ENCODE assay signal across 1 cellular context in genomic region chr16:67179421-67180080, GRCh38.
A peak's percentile ranks its signal among the peaks of the same experiment; 100 is the strongest.
TF ChIP-seq lines count a peak whose summit lies in the region.

No MANE protein-coding gene starts in this region.

TF ChIP-seq in HepG2, 621 proteins besides CTCF, POLR2A, EP300 and RAD21 (continues in another document):
- TF ChIP-seq CAMTA2 (CRISPR knock-in tag; IDR thresholded peaks at IDR 0.05; ENCODE audit: borderline replicate concordance), result 0 out of 2 replicates have a peak, but pooled peaks have one; percentile 24
- no peak for TF ChIP-seq ZNF546 (CRISPR knock-in tag; conservative IDR thresholded peaks at IDR 0.05)
- TF ChIP-seq, protein P1, sequence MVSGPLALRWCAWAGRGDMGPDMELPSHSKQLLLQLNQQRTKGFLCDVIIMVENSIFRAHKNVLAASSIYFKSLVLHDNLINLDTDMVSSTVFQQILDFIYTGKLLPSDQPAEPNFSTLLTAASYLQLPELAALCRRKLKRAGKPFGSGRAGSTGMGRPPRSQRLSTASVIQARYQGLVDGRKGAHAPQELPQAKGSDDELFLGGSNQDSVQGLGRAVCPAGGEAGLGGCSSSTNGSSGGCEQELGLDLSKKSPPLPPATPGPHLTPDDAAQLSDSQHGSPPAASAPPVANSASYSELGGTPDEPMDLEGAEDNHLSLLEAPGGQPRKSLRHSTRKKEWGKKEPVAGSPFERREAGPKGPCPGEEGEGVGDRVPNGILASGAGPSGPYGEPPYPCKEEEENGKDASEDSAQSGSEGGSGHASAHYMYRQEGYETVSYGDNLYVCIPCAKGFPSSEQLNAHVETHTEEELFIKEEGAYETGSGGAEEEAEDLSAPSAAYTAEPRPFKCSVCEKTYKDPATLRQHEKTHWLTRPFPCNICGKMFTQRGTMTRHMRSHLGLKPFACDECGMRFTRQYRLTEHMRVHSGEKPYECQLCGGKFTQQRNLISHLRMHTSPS (CRISPR knock-in tag; IDR thresholded peaks at IDR 0.05; ENCODE audit: low read depth), result no peak
- no peak for TF ChIP-seq RXRB (CRISPR knock-in tag; IDR thresholded peaks at IDR 0.05; ENCODE audit: borderline replicate concordance)
- no peak for TF ChIP-seq FOXK1 (CRISPR knock-in tag; IDR thresholded peaks at IDR 0.05; ENCODE audit: borderline replicate concordance, low read depth)
- TF ChIP-seq ZNF687 (CRISPR knock-in tag; IDR thresholded peaks at IDR 0.05), result peak; percentile 50
- TF ChIP-seq ZSCAN21 (CRISPR knock-in tag; IDR thresholded peaks at IDR 0.05; ENCODE audit: borderline replicate concordance), result peak; percentile 41; the same call in 1 of the 2 replicates
- 0 out of 2 replicates have a peak, but pooled peaks have one; percentile 35 for TF ChIP-seq ZNF672 (CRISPR knock-in tag; IDR thresholded peaks at IDR 0.05)
- TF ChIP-seq, protein P2, sequence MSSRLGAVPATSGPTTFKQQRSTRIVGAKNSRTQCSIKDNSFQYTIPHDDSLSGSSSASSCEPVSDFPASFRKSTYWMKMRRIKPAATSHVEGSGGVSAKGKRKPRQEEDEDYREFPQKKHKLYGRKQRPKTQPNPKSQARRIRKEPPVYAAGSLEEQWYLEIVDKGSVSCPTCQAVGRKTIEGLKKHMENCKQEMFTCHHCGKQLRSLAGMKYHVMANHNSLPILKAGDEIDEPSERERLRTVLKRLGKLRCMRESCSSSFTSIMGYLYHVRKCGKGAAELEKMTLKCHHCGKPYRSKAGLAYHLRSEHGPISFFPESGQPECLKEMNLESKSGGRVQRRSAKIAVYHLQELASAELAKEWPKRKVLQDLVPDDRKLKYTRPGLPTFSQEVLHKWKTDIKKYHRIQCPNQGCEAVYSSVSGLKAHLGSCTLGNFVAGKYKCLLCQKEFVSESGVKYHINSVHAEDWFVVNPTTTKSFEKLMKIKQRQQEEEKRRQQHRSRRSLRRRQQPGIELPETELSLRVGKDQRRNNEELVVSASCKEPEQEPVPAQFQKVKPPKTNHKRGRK (CRISPR knock-in tag; IDR thresholded peaks at IDR 0.05), result no peak
- no peak for TF ChIP-seq RELA (CRISPR knock-in tag; IDR thresholded peaks at IDR 0.05)
- no peak for TF ChIP-seq CREB1 (IDR thresholded peaks at IDR 0.05)
- no peak for TF ChIP-seq CREB1 (CRISPR knock-in tag; IDR thresholded peaks at IDR 0.05)
- TF ChIP-seq, protein P3, sequence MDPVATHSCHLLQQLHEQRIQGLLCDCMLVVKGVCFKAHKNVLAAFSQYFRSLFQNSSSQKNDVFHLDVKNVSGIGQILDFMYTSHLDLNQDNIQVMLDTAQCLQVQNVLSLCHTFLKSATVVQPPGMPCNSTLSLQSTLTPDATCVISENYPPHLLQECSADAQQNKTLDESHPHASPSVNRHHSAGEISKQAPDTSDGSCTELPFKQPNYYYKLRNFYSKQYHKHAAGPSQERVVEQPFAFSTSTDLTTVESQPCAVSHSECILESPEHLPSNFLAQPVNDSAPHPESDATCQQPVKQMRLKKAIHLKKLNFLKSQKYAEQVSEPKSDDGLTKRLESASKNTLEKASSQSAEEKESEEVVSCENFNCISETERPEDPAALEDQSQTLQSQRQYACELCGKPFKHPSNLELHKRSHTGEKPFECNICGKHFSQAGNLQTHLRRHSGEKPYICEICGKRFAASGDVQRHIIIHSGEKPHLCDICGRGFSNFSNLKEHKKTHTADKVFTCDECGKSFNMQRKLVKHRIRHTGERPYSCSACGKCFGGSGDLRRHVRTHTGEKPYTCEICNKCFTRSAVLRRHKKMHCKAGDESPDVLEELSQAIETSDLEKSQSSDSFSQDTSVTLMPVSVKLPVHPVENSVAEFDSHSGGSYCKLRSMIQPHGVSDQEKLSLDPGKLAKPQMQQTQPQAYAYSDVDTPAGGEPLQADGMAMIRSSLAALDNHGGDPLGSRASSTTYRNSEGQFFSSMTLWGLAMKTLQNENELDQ (CRISPR knock-in tag; IDR thresholded peaks at IDR 0.05; ENCODE audit: borderline replicate concordance), result no peak
- TF ChIP-seq NCOA2 (CRISPR knock-in tag; IDR thresholded peaks at IDR 0.05), result no peak
- TF ChIP-seq ZBTB39 (CRISPR knock-in tag; IDR thresholded peaks at IDR 0.05), result no peak
- no peak for TF ChIP-seq HNF4G (IDR thresholded peaks at IDR 0.05; ENCODE audit: borderline replicate concordance, low read depth, low read length)
- TF ChIP-seq HNF4G (CRISPR knock-in tag; IDR thresholded peaks at IDR 0.05; ENCODE audit: borderline replicate concordance, low read depth), result no peak
- no peak for TF ChIP-seq AGO1 (IDR thresholded peaks at IDR 0.05; ENCODE audit: low read depth, low read length, poor library complexity, severe bottlenecking)
- TF ChIP-seq KDM2A (CRISPR knock-in tag; IDR thresholded peaks at IDR 0.05; ENCODE audit: borderline replicate concordance, low read depth), result 0 out of 2 replicates have a peak, but pooled peaks have one; percentile 16
- TF ChIP-seq ZBTB10 (CRISPR knock-in tag; IDR thresholded peaks at IDR 0.05; ENCODE audit: borderline replicate concordance), result no peak
- TF ChIP-seq ZNF430 (CRISPR knock-in tag; IDR thresholded peaks at IDR 0.05), result no peak
- peak; percentile 72; the same call in 1 of the 2 replicates for TF ChIP-seq HNRNPL (IDR thresholded peaks at IDR 0.05; ENCODE audit: low read depth, low read length)
- TF ChIP-seq ARNT2 (CRISPR knock-in tag; IDR thresholded peaks at IDR 0.05; ENCODE audit: low read depth), result no peak
- TF ChIP-seq, protein P4, sequence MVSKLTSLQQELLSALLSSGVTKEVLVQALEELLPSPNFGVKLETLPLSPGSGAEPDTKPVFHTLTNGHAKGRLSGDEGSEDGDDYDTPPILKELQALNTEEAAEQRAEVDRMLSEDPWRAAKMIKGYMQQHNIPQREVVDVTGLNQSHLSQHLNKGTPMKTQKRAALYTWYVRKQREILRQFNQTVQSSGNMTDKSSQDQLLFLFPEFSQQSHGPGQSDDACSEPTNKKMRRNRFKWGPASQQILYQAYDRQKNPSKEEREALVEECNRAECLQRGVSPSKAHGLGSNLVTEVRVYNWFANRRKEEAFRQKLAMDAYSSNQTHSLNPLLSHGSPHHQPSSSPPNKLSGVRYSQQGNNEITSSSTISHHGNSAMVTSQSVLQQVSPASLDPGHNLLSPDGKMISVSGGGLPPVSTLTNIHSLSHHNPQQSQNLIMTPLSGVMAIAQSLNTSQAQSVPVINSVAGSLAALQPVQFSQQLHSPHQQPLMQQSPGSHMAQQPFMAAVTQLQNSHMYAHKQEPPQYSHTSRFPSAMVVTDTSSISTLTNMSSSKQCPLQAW (CRISPR knock-in tag; IDR thresholded peaks at IDR 0.05), result no peak
- TF ChIP-seq HMGXB4 (CRISPR knock-in tag; IDR thresholded peaks at IDR 0.05; ENCODE audit: borderline replicate concordance in 1 of 2, low read depth in 1 of 2), result 0 out of 4 replicates have a peak, but pooled peaks of 1 of the 2 experiments have one; percentile 53
- TF ChIP-seq ZBTB38 (CRISPR knock-in tag; IDR thresholded peaks at IDR 0.05), result peak; percentile 36; the same call in 1 of the 2 replicates
- TF ChIP-seq FOXK2 (IDR thresholded peaks at IDR 0.05), result no peak
- no peak for TF ChIP-seq ZNF350 (CRISPR knock-in tag; IDR thresholded peaks at IDR 0.05; ENCODE audit: borderline replicate concordance, low read depth)
- TF ChIP-seq SP5 (CRISPR knock-in tag; IDR thresholded peaks at IDR 0.05; ENCODE audit: borderline replicate concordance, low read depth), result 0 out of 2 replicates have a peak, but pooled peaks have one; percentile 10
- TF ChIP-seq SUZ12 (IDR thresholded peaks at IDR 0.05; ENCODE audit: low read depth, low read length), result no peak
- TF ChIP-seq, protein P5, sequence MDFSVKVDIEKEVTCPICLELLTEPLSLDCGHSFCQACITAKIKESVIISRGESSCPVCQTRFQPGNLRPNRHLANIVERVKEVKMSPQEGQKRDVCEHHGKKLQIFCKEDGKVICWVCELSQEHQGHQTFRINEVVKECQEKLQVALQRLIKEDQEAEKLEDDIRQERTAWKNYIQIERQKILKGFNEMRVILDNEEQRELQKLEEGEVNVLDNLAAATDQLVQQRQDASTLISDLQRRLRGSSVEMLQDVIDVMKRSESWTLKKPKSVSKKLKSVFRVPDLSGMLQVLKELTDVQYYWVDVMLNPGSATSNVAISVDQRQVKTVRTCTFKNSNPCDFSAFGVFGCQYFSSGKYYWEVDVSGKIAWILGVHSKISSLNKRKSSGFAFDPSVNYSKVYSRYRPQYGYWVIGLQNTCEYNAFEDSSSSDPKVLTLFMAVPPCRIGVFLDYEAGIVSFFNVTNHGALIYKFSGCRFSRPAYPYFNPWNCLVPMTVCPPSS (IDR thresholded peaks at IDR 0.05), result no peak
- TF ChIP-seq ZNF138 (CRISPR knock-in tag; IDR thresholded peaks at IDR 0.05; ENCODE audit: low read depth), result no peak
- no peak for TF ChIP-seq BATF2 (CRISPR knock-in tag; IDR thresholded peaks at IDR 0.05)
- no peak for TF ChIP-seq ZNF234 (CRISPR knock-in tag; conservative IDR thresholded peaks at IDR 0.05)
- no peak for TF ChIP-seq MZF1 (CRISPR knock-in tag; IDR thresholded peaks at IDR 0.05; ENCODE audit: borderline replicate concordance)
- TF ChIP-seq AGO2 (optimal IDR thresholded peaks at IDR 0.05; ENCODE audit: low read depth, low read length), result peak; percentile 42
- TF ChIP-seq TRIM24 (CRISPR knock-in tag; IDR thresholded peaks at IDR 0.05), result no peak
